In the genomic region with DNA sequence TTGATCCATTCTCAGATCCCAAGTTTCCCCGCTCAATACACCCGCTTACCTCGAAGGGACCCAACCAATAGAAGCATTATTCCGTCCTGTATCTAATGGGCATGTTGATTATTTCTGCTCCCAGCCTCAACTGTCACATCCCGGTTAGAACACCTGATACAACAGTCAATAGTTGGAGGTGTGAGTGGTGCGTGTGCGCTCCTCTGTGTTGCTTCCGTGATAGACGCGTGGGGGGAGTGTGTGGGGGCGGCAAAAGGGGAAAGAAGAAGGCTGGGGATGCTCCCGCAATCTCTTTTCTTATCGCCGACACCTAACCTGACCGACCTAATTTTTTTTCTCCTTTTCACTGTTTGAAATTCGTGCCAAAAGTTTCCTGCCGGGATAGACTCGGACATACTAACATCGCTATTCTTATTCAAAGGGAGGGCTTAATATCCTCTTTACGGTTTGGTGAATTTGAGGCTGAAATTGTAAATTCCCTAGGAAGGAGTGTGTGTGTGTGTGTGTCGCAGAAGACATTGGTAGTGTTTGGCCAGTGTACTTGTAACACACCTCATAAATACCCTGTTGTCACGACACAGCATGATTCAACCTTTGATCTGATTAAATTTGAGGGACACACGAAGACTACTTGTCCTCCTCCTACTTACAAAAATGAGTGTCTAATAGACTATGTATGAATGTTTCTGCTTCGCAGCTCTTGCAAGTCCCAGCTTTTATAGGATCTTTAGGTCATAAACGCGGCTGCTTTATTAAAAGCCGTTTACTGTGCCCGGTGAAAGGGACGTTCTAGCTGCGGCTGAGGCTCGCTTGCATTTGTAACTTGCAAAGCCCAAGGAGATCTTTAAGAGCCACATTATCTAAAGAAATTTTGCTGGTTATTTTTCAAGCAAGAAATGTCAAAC, we compare ENCODE assay signal across 10 cellular contexts. TPM values are rescaled to one million over a fixed set of nuclear protein-coding genes. Genes with fewer than 3 reads are reported as not detected.
A peak's percentile ranks its signal among the peaks of the same experiment; 100 is the strongest.
DNase-seq lines count a peak whose midpoint lies in the region; FAIRE-seq and TF ChIP-seq lines count a peak whose summit lies in the region.
"Had no signal": no experiment of that assay in that cellular context is flagged by ENCODE, and none has a peak within 500 bp of the region (broad histone marks: within the 10 kb centered on the region; RNA-seq: fewer than 3 reads in every experiment).

No MANE protein-coding gene starts in this region.

- no peak for TF ChIP-seq POLR2A in esophagus squamous epithelium (IDR thresholded peaks at IDR 0.05)

- H3K9me3 Mint-ChIP-seq in activated naive CD4-positive, alpha-beta T cell treated with anti-CD3 and anti-CD28 coated beads, Interleukin-2, amount 10 ng/mL, durations not matched to agents 7 days and 5 days, result no peaks in the 10 kb centered on the region

- H3K4me1 ChIP-seq in Karpas-422 (ENCODE audit: low read length), result peaks cover 19% of the 10 kb centered on the region
- peaks cover 15 to 75% (median 32%) of the 10 kb centered on the region in 3 donors for H3K4me1 ChIP-seq in esophagus squamous epithelium
- peaks cover 0 to 2% of the 10 kb centered on the region in 2 donors for H3K4me1 ChIP-seq in kidney (ENCODE audit: control insufficient read depth in 1 of 2, insufficient read depth in 1 of 2, low read depth in 1 of 2, low read length in 2 of 2)

- peak overlapping the region; percentile 21 for H3K27ac Mint-ChIP-seq in activated naive CD4-positive, alpha-beta T cell treated with anti-CD3 and anti-CD28 coated beads, Interleukin-2, amount 10 ng/mL, durations not matched to agents 7 days and 5 days

- FAIRE-seq in kidney (lab: Jason Lieb, UNC), result no peak

- H3K4me1 Mint-ChIP-seq in activated naive CD4-positive, alpha-beta T cell treated with anti-CD3 and anti-CD28 coated beads, Interleukin-2, amount 10 ng/mL, durations not matched to agents 7 days and 5 days, result peaks cover 54% of the 10 kb centered on the region

- H3K9me2 ChIP-seq in Karpas-422 (replicated peaks; ENCODE audit: insufficient read depth, low read length), result no peaks in the 10 kb centered on the region

- H3K4me3 ChIP-seq in Karpas-422 (ENCODE audit: low read length), result peak overlapping the region; percentile 74
- peak overlapping the region in 3 of 4 donors; percentile 1 to 60 (median 5) for H3K4me3 ChIP-seq in esophagus squamous epithelium
- no peak overlapping the region for H3K4me3 ChIP-seq in kidney (ENCODE audit: low read length in 2 of 2)

- H3K4me2 ChIP-seq in Karpas-422 (ENCODE audit: low read depth, low read length, poor library complexity, severe bottlenecking), result peak overlapping the region; percentile 96

- H3K36me3 Mint-ChIP-seq in activated naive CD4-positive, alpha-beta T cell treated with anti-CD3 and anti-CD28 coated beads, Interleukin-2, amount 10 ng/mL, durations not matched to agents 7 days and 5 days, result peaks cover 9% of the 10 kb centered on the region

- peak overlapping the region; percentile 68 for H3K4me3 Mint-ChIP-seq in activated naive CD4-positive, alpha-beta T cell treated with anti-CD3 and anti-CD28 coated beads, Interleukin-2, amount 10 ng/mL, durations not matched to agents 7 days and 5 days

- H2AFZ ChIP-seq in Karpas-422 (ENCODE audit: low read length), result no peak overlapping the region

- CTCF ChIA-PET in activated naive CD4-positive, alpha-beta T cell treated with anti-CD3 and anti-CD28 coated beads, Interleukin-2, amount 10 ng/mL, durations not matched to agents 7 days and 5 days (lab: Charles Lee), result no interaction called here

- no peak for DNase-seq in activated naive CD4-positive, alpha-beta T cell treated with anti-CD3 and anti-CD28 coated beads, Interleukin-2, amount 10 ng/mL, durations not matched to agents 7 days and 5 days
- DNase-seq in activated naive CD4-positive, alpha-beta T cell treated with anti-CD3 and anti-CD28 coated beads, Interleukin-2, amount 50 U/mL, for 16 hours, result no peak
- DNase-seq in Karpas-422 (no peak), esophagus squamous epithelium (lab: John Stamatoyannopoulos, UW) (no peak), retina (peak; percentile 56), HCEC 1CT (no peak), activated gamma-delta T cell (lab: John Stamatoyannopoulos, UW) (no peak), kidney (no peak)
- DNase-seq: activated T-cell treated with anti-CD3 and anti-CD28 coated beads for 4 hours, GOT3 had no signal

- H3K9me3 ChIP-seq in Karpas-422 (ENCODE audit: low read length) (no peaks in the 10 kb centered on the region), esophagus squamous epithelium (no peaks in the 10 kb centered on the region), kidney (ENCODE audit: control insufficient read depth in 1 of 2, low read length in 2 of 2) (no peaks in the 10 kb centered on the region)

- H3K9ac ChIP-seq in Karpas-422 (ENCODE audit: low read length) (peak overlapping the region; percentile 72; the same call in 1 of the 2 replicates), kidney (ENCODE audit: low read length in 2 of 2) (no peak overlapping the region)

- H3K36me3 ChIP-seq in Karpas-422 (ENCODE audit: insufficient read depth, low read length) (no peaks in the 10 kb centered on the region), esophagus squamous epithelium (no peaks in the 10 kb centered on the region), kidney (ENCODE audit: control insufficient read depth in 1 of 2, insufficient read depth in 2 of 2, low read length in 2 of 2) (no peaks in the 10 kb centered on the region)

- H3K27ac ChIP-seq in Karpas-422 (ENCODE audit: low read length), result no peak overlapping the region
- H3K27ac ChIP-seq in esophagus squamous epithelium, result no peak overlapping the region
- H3K27ac ChIP-seq in kidney (ENCODE audit: low read depth in 2 of 2, low read length in 2 of 2), result no peak overlapping the region

- intact Hi-C loops in esophagus squamous epithelium (cut with DNase I) (no loop called here), kidney (cut with DNase I) (no loop called here)

- peaks cover 100% of the 10 kb centered on the region for H3K27me3 Mint-ChIP-seq in activated naive CD4-positive, alpha-beta T cell treated with anti-CD3 and anti-CD28 coated beads, Interleukin-2, amount 10 ng/mL, durations not matched to agents 7 days and 5 days

- H3K79me2 ChIP-seq in Karpas-422 (ENCODE audit: low read length), result no peaks in the 10 kb centered on the region

- TF ChIP-seq CTCF in esophagus squamous epithelium (IDR thresholded peaks at IDR 0.05) (no peak), kidney (IDR thresholded peaks at IDR 0.05; ENCODE audit: borderline replicate concordance, extremely low read depth, insufficient read depth) (no peak)

- H3K27me3 ChIP-seq in Karpas-422 (ENCODE audit: low read length) (no peaks in the 10 kb centered on the region), esophagus squamous epithelium (peaks cover 17 to 100% (median 39%) of the 10 kb centered on the region in 4 donors)

- no peaks in the 10 kb centered on the region for H4K20me1 ChIP-seq in Karpas-422 (ENCODE audit: insufficient read depth, low read depth, low read length)

- WGBS in esophagus squamous epithelium, 2 donors, result 17% methylated on average over 31 of the region's 31 CpGs

RNA-seq across cellular contexts. Expression of a gene that starts 1.5 kb away (rescaled TPM):
- total RNA-seq in Karpas-422 (2014; rRNA removed; shearing (Covaris generic); ENCODE audit: low replicate concordance), result 0.25 and 0.41 TPM in 2 replicates
- 1 to 10 TPM in 1 of 4 donors, under 1 TPM in 3; 0.15 to 3.8 (median 0.66) TPM for total RNA-seq in esophagus squamous epithelium
- 6.6 TPM for total RNA-seq in kidney
- 0.92 TPM for polyA plus RNA-seq in kidney (ENCODE audit: insufficient read depth, low read depth, low replicate concordance)

Comparison
In these comparisons a context has a peak if more than half of its experiments do, and no peak if none do; other contexts are left out.
1. H3K4me3 ChIP-seq: peak in Karpas-422 (single experiment) and esophagus squamous epithelium (3 of 4); none in kidney (0 of 2).